30 cellular contexts compared by ENCODE assay signal in the genomic region with DNA sequence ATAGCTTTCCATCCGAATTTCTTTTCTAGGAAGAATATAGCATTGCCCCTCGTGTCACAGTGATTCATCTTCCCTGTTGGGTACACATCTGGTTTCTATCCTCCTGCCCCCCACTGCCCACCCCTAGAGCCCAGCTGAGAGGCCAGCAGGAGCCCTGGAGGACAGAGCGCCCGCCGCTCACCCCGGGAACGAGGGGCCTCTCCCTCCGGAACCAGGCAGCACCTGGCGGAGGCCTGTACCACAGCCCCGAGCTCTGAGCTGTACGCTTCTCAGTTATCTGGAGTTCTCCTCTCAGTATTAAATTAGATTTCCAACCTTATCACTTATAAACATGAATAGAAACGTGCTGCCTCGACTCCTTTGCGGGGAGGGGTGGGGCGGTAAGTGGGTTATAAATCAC. TPM values are rescaled to one million over a fixed set of nuclear protein-coding genes. Genes with fewer than 3 reads are reported as not detected.
"Had no signal": no experiment of that assay in that cellular context is flagged by ENCODE, and none has a peak within 500 bp of the region (broad histone marks: within the 10 kb centered on the region; RNA-seq: fewer than 3 reads in every experiment).

No MANE protein-coding gene starts in this region.

- H3K27ac ChIP-seq: colonic mucosa, epithelial cell of prostate, esophagus squamous epithelium, gastrocnemius medialis, heart right ventricle, left lung, lower lobe of right lung had no signal

- H3K4me1 ChIP-seq: colonic mucosa, esophagus squamous epithelium, gastrocnemius medialis, left lung, lower lobe of right lung had no signal

- H3K9me3 ChIP-seq: colonic mucosa, gastrocnemius medialis, lower lobe of right lung had no signal

- DNase-seq: colonic mucosa; cortex of kidney; effector CD8-positive, alpha-beta T cell; effector memory CD8-positive, alpha-beta T cell; endodermal cell; erythroblast; esophagus squamous epithelium; foreskin fibroblast; foreskin melanocyte; gastrocnemius medialis; glutamatergic neuron; head of caudate nucleus; heart right ventricle; hippocampal formation; left cardiac atrium; left lung; left ventricle myocardium superior; lower lobe of right lung; mesenchymal stem cell; midbrain had no signal

- H3K36me3 ChIP-seq: colonic mucosa, esophagus squamous epithelium, gastrocnemius medialis, heart right ventricle, left lung, lower lobe of right lung had no signal

- ATAC-seq: effector memory CD8-positive, alpha-beta T cell; esophagus mucosa; gastrocnemius medialis; heart right ventricle; left cardiac atrium; left lung; left ventricle myocardium superior; lower lobe of right lung had no signal

- H3K4me3 ChIP-seq: colonic mucosa, esophagus squamous epithelium, gastrocnemius medialis, heart right ventricle, left lung, lower lobe of right lung had no signal

RNA-seq across cellular contexts. Expression of gene ANKRD60, which starts 6.0 kb away (rescaled TPM):
- total RNA-seq: colonic mucosa, dermis microvascular lymphatic vessel endothelial cell, endodermal cell, esophagus mucosa, esophagus squamous epithelium, gastrocnemius medialis, glomerular endothelial cell, heart right ventricle, kidney epithelial cell, left cardiac atrium, left lung, left ventricle myocardium superior, lower leg skin, lower lobe of right lung, lung microvascular endothelial cell, mononuclear cell, mucosa of gallbladder had no signal
- polyA plus RNA-seq: heart right ventricle, keratinocyte had no signal
